ENCODE assay signal across 8 cellular contexts in genomic region chr17:40313660-40314556, GRCh38. TPM values are rescaled to one million over a fixed set of nuclear protein-coding genes. Genes with fewer than 3 reads are reported as not detected.
DNase-seq lines count a peak whose midpoint lies in the region; TF ChIP-seq lines count a peak whose summit lies in the region.
"Had no signal": no experiment of that assay in that cellular context is flagged by ENCODE, and none has a peak within 500 bp of the region (broad histone marks: within the 10 kb centered on the region; RNA-seq: fewer than 3 reads in every experiment).

No MANE protein-coding gene starts in this region.

- no peaks in the 10 kb centered on the region for H3K36me3 ChIP-seq in H7 (replicated peaks; ENCODE audit: control insufficient read depth, insufficient read depth, low read length)
- no peaks in the 10 kb centered on the region for H3K36me3 ChIP-seq in skeletal muscle tissue (ENCODE audit: control insufficient read depth in 3 of 3, insufficient read depth in 3 of 3, low read length in 3 of 3)
- no peaks in the 10 kb centered on the region for H3K36me3 ChIP-seq in colonic mucosa

- peak overlapping the region; percentile 99 for H3K27ac ChIP-seq in skeletal muscle tissue (ENCODE audit: low read depth, low read length)
- H3K27ac ChIP-seq in colonic mucosa, result no peak overlapping the region

- H3K4me1 ChIP-seq in skeletal muscle tissue (ENCODE audit: control insufficient read depth in 3 of 3, insufficient read depth in 3 of 3, low read length in 3 of 3), result peaks cover 87 to 91% (median 90%) of the 10 kb centered on the region in 3 donors
- peaks cover 29% of the 10 kb centered on the region for H3K4me1 ChIP-seq in colonic mucosa

- H3K9ac ChIP-seq in skeletal muscle tissue (ENCODE audit: low read depth in 1 of 3, low read length in 3 of 3) (peak overlapping the region; percentile 76 to 90 (median 77)), colonic mucosa (ENCODE audit: low read depth in 2 of 2, low read length in 2 of 2) (no peak overlapping the region)

- intact Hi-C loops in colonic mucosa (cut with DNase I), result no loop called here

- H3K4me3 ChIP-seq in H7 (ENCODE audit: insufficient read depth, low read depth, low read length) (no peak overlapping the region), skeletal muscle tissue (ENCODE audit: low read length in 3 of 3) (peak overlapping the region in 2 of 3 donors; percentile 13 to 35), colonic mucosa (no peak overlapping the region)

- DNase-seq in H7, result peak; percentile 61
- peak; percentile 57 for DNase-seq in NCI-H345 (lab: John Stamatoyannopoulos, UW)
- peak; percentile 11 for DNase-seq in epidermal melanocyte (ENCODE audit: insufficient read length, low spot score)
- no peak for DNase-seq in dermis blood vessel endothelial cell
- DNase-seq in stimulated activated naive CD4-positive, alpha-beta T cell (lab: John Stamatoyannopoulos, UW), result no peak
- DNase-seq in colonic mucosa, result no peak
- DNase-seq: KBM-7 had no signal

- no peak for TF ChIP-seq CTCF in colonic mucosa (IDR thresholded peaks at IDR 0.05)

- H3K27me3 ChIP-seq in H7 (ENCODE audit: control insufficient read depth, insufficient read depth, low read length), result peaks cover 9% of the 10 kb centered on the region
- H3K27me3 ChIP-seq in skeletal muscle tissue (ENCODE audit: control insufficient read depth in 3 of 3, insufficient read depth in 3 of 3, low read length in 3 of 3), result no peaks in the 10 kb centered on the region
- H3K27me3 ChIP-seq in colonic mucosa, result no peaks in the 10 kb centered on the region

- H3K9me3 ChIP-seq in skeletal muscle tissue (ENCODE audit: control insufficient read depth in 3 of 3, low read length in 3 of 3), result no peaks in the 10 kb centered on the region
- no peaks in the 10 kb centered on the region for H3K9me3 ChIP-seq in colonic mucosa

RNA-seq across cellular contexts. Expression of gene RARA, which starts 4.9 kb away (rescaled TPM):
- total RNA-seq in H7 (2014; rRNA removed; shearing (Covaris generic)), result 19.3 and 22.1 TPM in 2 replicates
- total RNA-seq in skeletal muscle tissue, result 17.2 TPM
- 9.7 and 13.6 TPM in 2 replicates for total RNA-seq in dermis blood vessel endothelial cell
- 10 to 100 TPM; 25.6 to 46.7 TPM for total RNA-seq in colonic mucosa

RNA-seq across cellular contexts. Expression of gene CDC6, which starts 26.2 kb away (rescaled TPM):
- total RNA-seq in H7 (2014; rRNA removed; shearing (Covaris generic)), result 80.8 and 83.6 TPM in 2 replicates
- total RNA-seq in skeletal muscle tissue, result 4.2 TPM
- total RNA-seq in dermis blood vessel endothelial cell, result 16.8 and 33.6 TPM in 2 replicates
- 10 to 100 TPM in 1 of 2 donors, 1 to 10 TPM in 1; 8.5 to 40.8 TPM for total RNA-seq in colonic mucosa

RNA-seq across cellular contexts. Expression of gene GJD3, which starts 50.6 kb away (rescaled TPM):
- total RNA-seq in H7 (2014; rRNA removed; shearing (Covaris generic)), result 0.38 and 1.2 TPM in 2 replicates
- total RNA-seq in skeletal muscle tissue (0.52 TPM), dermis blood vessel endothelial cell (3.7 and 4.3 TPM in 2 replicates), colonic mucosa (under 1 TPM; 0.40 to 0.85 TPM)

Comparison
In these comparisons a context has a peak if more than half of its experiments do, and no peak if none do; other contexts are left out.
1. DNase-seq: peak in H7 (single experiment), NCI-H345 (single experiment) and epidermal melanocyte (single experiment); none in dermis blood vessel endothelial cell (single experiment), stimulated activated naive CD4-positive, alpha-beta T cell (0 of 6) and colonic mucosa (single experiment).
2. H3K4me3 ChIP-seq: peak in skeletal muscle tissue (2 of 3); none in H7 (single experiment) and colonic mucosa (single experiment).
3. H3K9ac ChIP-seq: peak in skeletal muscle tissue (3 of 3); none in colonic mucosa (0 of 2).